ENCODE assay signal across 1 cellular context in the genomic region with DNA sequence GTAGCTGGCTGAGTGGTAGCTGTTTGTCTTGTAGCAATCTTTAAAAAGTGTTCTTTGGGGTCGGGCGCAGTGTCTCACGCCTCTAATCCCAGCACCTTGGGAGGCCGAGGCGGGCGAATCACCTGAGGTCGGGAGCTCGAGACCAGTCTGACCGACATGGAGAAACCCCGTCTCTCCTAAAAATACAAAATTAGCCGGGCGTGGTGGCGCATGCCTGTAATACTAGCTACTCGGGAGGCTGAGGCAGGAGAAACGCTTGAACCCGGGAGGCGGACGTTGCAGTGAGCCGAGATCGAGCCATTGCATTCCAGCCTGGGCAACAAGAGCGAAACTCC.
A peak's percentile ranks its signal among the peaks of the same experiment; 100 is the strongest.
TF ChIP-seq lines count a peak whose summit lies in the region.
"Not testable (repeated sequence)": the region's sequence is repeated elsewhere in the genome, so short reads cannot be mapped to it uniquely, and the experiment has no call there.

No MANE protein-coding gene starts in this region.

TF ChIP-seq in K562, 482 proteins besides CTCF, POLR2A, EP300 and RAD21:
- TF ChIP-seq TAF7 (tag; IDR thresholded peaks at IDR 0.05) = peak; percentile 60
- peak in 1 of 2 experiments; percentile 59; a peak in 1 of 4 replicates for TF ChIP-seq ARNT (IDR thresholded peaks at IDR 0.05)
- TF ChIP-seq, protein P1, sequence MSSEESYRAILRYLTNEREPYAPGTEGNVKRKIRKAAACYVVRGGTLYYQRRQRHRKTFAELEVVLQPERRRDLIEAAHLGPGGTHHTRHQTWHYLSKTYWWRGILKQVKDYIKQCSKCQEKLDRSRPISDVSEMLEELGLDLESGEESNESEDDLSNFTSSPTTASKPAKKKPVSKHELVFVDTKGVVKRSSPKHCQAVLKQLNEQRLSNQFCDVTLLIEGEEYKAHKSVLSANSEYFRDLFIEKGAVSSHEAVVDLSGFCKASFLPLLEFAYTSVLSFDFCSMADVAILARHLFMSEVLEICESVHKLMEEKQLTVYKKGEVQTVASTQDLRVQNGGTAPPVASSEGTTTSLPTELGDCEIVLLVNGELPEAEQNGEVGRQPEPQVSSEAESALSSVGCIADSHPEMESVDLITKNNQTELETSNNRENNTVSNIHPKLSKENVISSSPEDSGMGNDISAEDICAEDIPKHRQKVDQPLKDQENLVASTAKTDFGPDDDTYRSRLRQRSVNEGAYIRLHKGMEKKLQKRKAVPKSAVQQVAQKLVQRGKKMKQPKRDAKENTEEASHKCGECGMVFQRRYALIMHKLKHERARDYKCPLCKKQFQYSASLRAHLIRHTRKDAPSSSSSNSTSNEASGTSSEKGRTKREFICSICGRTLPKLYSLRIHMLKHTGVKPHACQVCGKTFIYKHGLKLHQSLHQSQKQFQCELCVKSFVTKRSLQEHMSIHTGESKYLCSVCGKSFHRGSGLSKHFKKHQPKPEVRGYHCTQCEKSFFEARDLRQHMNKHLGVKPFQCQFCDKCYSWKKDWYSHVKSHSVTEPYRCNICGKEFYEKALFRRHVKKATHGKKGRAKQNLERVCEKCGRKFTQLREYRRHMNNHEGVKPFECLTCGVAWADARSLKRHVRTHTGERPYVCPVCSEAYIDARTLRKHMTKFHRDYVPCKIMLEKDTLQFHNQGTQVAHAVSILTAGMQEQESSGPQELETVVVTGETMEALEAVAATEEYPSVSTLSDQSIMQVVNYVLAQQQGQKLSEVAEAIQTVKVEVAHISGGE (CRISPR knock-in tag; IDR thresholded peaks at IDR 0.05) = peak in 1 of 3 experiments; percentile 20; a peak in 1 of 6 replicates
- TF ChIP-seq NR2C2 (CRISPR knock-in tag; IDR thresholded peaks at IDR 0.05) = not testable (repeated sequence)
- TF ChIP-seq NR2C2 (tag; IDR thresholded peaks at IDR 0.05) = peak; percentile 63; the same call in 1 of the 2 replicates
- TF ChIP-seq GABPA (tag; conservative IDR thresholded peaks at IDR 0.05; ENCODE audit: low read depth) = peak; percentile 54
- peak in 1 of 2 experiments; percentile 27; a peak in 1 of 4 replicates for TF ChIP-seq MLLT1 (IDR thresholded peaks at IDR 0.05)
- TF ChIP-seq SMAD1 (IDR thresholded peaks at IDR 0.05; ENCODE audit: low read depth, low read length, partially characterized antibody) = peak; percentile 20
- 0 out of 4 replicates have a peak, but pooled peaks of 1 of the 2 experiments have one; percentile 30 for TF ChIP-seq TEAD1 (CRISPR knock-in tag; IDR thresholded peaks at IDR 0.05)
- TF ChIP-seq ARID2 (IDR thresholded peaks at IDR 0.05) = 0 out of 2 replicates have a peak, but pooled peaks have one; percentile 13
- peak; percentile 39; the same call in 1 of the 2 replicates for TF ChIP-seq ELF1 (tag; IDR thresholded peaks at IDR 0.05)
- TF ChIP-seq SUPT5H (IDR thresholded peaks at IDR 0.05) = peak; percentile 70; the same call in 1 of the 2 replicates
